1 cellular context compared by ENCODE assay signal in the genomic region with DNA sequence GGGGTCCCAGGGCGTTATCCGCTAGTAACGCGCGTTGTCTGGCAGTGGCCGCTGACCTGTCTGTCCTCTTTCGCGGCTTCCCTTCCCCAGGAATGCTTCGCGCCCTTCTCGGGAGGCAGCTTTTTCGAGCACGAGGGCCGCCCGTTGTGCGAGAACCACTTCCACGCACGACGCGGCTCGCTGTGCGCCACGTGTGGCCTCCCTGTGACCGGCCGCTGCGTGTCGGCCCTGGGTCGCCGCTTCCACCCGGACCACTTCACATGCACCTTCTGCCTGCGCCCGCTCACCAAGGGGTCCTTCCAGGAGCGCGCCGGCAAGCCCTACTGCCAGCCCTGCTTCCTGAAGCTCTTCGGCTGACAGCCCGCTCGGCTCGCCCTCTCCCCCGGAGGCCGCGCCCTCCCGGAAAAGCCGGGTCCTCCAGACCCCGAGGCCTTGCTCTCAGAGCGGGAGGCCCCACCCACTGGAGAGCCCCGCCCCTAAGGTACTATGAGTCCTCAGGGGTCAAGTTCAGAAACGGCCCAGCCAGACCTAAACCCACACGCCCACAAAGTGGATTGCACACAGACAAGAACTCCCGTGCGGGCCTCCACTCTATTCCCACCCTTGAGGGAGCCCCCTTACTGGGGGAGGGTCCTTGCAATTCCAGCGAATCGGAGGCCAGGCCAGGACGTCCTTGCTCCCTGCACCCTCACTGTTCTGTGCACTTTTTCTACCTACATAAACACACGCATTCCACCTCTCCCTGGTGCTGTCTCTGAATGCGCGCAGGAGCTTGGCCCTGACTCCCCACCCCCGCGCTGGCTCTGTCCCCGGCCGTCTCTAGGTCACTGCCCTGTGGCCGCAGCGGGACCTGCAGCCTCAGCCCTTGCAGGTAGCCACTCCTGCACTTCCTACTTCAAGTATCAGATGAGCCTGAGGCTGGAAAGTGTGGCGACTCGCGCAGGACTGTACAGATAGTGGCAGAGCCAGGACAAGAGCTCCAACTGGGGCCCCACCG.
TF ChIP-seq lines count a peak whose summit lies in the region.

No MANE protein-coding gene starts in this region.

TF ChIP-seq in HepG2, 621 proteins besides CTCF, POLR2A, EP300 and RAD21 (continued from another document and continues in another):
- TF ChIP-seq, protein P1, sequence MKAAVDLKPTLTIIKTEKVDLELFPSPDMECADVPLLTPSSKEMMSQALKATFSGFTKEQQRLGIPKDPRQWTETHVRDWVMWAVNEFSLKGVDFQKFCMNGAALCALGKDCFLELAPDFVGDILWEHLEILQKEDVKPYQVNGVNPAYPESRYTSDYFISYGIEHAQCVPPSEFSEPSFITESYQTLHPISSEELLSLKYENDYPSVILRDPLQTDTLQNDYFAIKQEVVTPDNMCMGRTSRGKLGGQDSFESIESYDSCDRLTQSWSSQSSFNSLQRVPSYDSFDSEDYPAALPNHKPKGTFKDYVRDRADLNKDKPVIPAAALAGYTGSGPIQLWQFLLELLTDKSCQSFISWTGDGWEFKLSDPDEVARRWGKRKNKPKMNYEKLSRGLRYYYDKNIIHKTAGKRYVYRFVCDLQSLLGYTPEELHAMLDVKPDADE (CRISPR knock-in tag; IDR thresholded peaks at IDR 0.05): no peak
- TF ChIP-seq, protein P2, sequence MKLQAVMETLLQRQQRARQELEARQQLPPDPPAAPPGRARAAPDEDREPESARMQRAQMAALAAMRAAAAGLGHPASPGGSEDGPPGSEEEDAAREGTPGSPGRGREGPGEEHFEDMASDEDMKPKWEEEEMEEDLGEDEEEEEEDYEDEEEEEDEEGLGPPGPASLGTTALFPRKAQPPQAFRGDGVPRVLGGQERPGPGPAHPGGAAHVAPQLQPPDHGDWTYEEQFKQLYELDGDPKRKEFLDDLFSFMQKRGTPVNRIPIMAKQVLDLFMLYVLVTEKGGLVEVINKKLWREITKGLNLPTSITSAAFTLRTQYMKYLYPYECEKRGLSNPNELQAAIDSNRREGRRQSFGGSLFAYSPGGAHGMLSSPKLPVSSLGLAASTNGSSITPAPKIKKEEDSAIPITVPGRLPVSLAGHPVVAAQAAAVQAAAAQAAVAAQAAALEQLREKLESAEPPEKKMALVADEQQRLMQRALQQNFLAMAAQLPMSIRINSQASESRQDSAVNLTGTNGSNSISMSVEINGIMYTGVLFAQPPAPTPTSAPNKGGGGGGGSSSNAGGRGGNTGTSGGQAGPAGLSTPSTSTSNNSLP (IDR thresholded peaks at IDR 0.05; ENCODE audit: low read depth, low read length): no peak
- TF ChIP-seq RBAK (CRISPR knock-in tag; IDR thresholded peaks at IDR 0.05) (no peak), ZFAT (CRISPR knock-in tag; conservative IDR thresholded peaks at IDR 0.05) (no peak), ZNF138 (CRISPR knock-in tag; IDR thresholded peaks at IDR 0.05; ENCODE audit: low read depth) (0 out of 2 replicates have a peak, but pooled peaks have one; percentile 34), CBX5 (CRISPR knock-in tag; IDR thresholded peaks at IDR 0.05; ENCODE audit: borderline replicate concordance) (no peak; the same call in 1 of the 2 replicates), EED (CRISPR knock-in tag; IDR thresholded peaks at IDR 0.05) (no peak), ZNF274 (CRISPR knock-in tag; IDR thresholded peaks at IDR 0.05) (peak; percentile 73), ZBTB8A (CRISPR knock-in tag; IDR thresholded peaks at IDR 0.05; ENCODE audit: borderline replicate concordance, low read depth) (0 out of 2 replicates have a peak, but pooled peaks have one; percentile 66), ZNF460 (CRISPR knock-in tag; IDR thresholded peaks at IDR 0.05; ENCODE audit: borderline replicate concordance) (no peak), TCF12 (IDR thresholded peaks at IDR 0.05) (no peak), TCF12 (CRISPR knock-in tag; IDR thresholded peaks at IDR 0.05) (peak; percentile 20), BHLHE40 (IDR thresholded peaks at IDR 0.05; ENCODE audit: low read length) (peak; percentile 25; the same call in 1 of the 2 replicates), ZNF136 (CRISPR knock-in tag; IDR thresholded peaks at IDR 0.05; ENCODE audit: low read depth) (peak; percentile 46; the same call in 1 of the 2 replicates), ZNF282 (IDR thresholded peaks at IDR 0.05; ENCODE audit: partially characterized antibody) (no peak), ZNF563 (CRISPR knock-in tag; IDR thresholded peaks at IDR 0.05) (peak; percentile 63; the same call in 1 of the 2 replicates), ZNF496 (CRISPR knock-in tag; IDR thresholded peaks at IDR 0.05; ENCODE audit: insufficient replicate concordance) (no peak), KLF12 (CRISPR knock-in tag; IDR thresholded peaks at IDR 0.05; ENCODE audit: borderline replicate concordance) (peak; percentile 61; the same call in 1 of the 2 replicates), ATF7 (IDR thresholded peaks at IDR 0.05) (no peak), ATF7 (CRISPR knock-in tag; IDR thresholded peaks at IDR 0.05) (no peak), HNRNPUL1 (IDR thresholded peaks at IDR 0.05; ENCODE audit: low read depth, low read length) (no peak), ZNF331 (CRISPR knock-in tag; IDR thresholded peaks at IDR 0.05) (peak; percentile 54; the same call in 1 of the 2 replicates), ZNF674 (CRISPR knock-in tag; IDR thresholded peaks at IDR 0.05; ENCODE audit: low read depth) (no peak), ZNF44 (CRISPR knock-in tag; IDR thresholded peaks at IDR 0.05) (peak; percentile 74), KDM6A (CRISPR knock-in tag; IDR thresholded peaks at IDR 0.05; ENCODE audit: low read depth) (peak; percentile 41; the same call in 1 of the 2 replicates), BRD4 (CRISPR knock-in tag; IDR thresholded peaks at IDR 0.05) (peak; percentile 78; the same call in 1 of the 2 replicates), HNF4A (CRISPR knock-in tag; IDR thresholded peaks at IDR 0.05) (peak; percentile 81), ZNF652 (CRISPR knock-in tag; IDR thresholded peaks at IDR 0.05; ENCODE audit: borderline replicate concordance, low read depth) (no peak), DNMT1 (CRISPR knock-in tag; IDR thresholded peaks at IDR 0.05) (peak; percentile 49; the same call in 1 of the 2 replicates), ZNF33B (CRISPR knock-in tag; IDR thresholded peaks at IDR 0.05) (peak; percentile 70; the same call in 1 of the 2 replicates), ZNF644 (CRISPR knock-in tag; IDR thresholded peaks at IDR 0.05; ENCODE audit: low read depth) (no peak), ESRRA (CRISPR knock-in tag; IDR thresholded peaks at IDR 0.05; ENCODE audit: low read depth) (peak; percentile 61), ZFP41 (CRISPR knock-in tag; IDR thresholded peaks at IDR 0.05; ENCODE audit: borderline replicate concordance) (peak; percentile 89; the same call in 1 of the 2 replicates), SMARCE1 (IDR thresholded peaks at IDR 0.05; ENCODE audit: borderline replicate concordance) (no peak)
- TF ChIP-seq, protein P3, sequence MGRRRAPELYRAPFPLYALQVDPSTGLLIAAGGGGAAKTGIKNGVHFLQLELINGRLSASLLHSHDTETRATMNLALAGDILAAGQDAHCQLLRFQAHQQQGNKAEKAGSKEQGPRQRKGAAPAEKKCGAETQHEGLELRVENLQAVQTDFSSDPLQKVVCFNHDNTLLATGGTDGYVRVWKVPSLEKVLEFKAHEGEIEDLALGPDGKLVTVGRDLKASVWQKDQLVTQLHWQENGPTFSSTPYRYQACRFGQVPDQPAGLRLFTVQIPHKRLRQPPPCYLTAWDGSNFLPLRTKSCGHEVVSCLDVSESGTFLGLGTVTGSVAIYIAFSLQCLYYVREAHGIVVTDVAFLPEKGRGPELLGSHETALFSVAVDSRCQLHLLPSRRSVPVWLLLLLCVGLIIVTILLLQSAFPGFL (CRISPR knock-in tag; IDR thresholded peaks at IDR 0.05): no peak
- TF ChIP-seq, protein P4, sequence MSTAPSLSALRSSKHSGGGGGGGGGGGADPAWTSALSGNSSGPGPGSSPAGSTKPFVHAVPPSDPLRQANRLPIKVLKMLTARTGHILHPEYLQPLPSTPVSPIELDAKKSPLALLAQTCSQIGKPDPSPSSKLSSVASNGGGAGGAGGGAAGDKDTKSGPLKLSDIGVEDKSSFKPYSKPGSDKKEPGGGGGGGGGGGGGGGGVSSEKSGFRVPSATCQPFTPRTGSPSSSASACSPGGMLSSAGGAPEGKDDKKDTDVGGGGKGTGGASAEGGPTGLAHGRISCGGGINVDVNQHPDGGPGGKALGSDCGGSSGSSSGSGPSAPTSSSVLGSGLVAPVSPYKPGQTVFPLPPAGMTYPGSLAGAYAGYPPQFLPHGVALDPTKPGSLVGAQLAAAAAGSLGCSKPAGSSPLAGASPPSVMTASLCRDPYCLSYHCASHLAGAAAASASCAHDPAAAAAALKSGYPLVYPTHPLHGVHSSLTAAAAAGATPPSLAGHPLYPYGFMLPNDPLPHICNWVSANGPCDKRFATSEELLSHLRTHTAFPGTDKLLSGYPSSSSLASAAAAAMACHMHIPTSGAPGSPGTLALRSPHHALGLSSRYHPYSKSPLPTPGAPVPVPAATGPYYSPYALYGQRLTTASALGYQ (CRISPR knock-in tag; IDR thresholded peaks at IDR 0.05): peak; percentile 56
- TF ChIP-seq, protein P5, sequence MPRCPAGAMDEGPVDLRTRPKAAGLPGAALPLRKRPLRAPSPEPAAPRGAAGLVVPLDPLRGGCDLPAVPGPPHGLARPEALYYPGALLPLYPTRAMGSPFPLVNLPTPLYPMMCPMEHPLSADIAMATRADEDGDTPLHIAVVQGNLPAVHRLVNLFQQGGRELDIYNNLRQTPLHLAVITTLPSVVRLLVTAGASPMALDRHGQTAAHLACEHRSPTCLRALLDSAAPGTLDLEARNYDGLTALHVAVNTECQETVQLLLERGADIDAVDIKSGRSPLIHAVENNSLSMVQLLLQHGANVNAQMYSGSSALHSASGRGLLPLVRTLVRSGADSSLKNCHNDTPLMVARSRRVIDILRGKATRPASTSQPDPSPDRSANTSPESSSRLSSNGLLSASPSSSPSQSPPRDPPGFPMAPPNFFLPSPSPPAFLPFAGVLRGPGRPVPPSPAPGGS (CRISPR knock-in tag; IDR thresholded peaks at IDR 0.05): peak; percentile 90
- TF ChIP-seq, protein P6, sequence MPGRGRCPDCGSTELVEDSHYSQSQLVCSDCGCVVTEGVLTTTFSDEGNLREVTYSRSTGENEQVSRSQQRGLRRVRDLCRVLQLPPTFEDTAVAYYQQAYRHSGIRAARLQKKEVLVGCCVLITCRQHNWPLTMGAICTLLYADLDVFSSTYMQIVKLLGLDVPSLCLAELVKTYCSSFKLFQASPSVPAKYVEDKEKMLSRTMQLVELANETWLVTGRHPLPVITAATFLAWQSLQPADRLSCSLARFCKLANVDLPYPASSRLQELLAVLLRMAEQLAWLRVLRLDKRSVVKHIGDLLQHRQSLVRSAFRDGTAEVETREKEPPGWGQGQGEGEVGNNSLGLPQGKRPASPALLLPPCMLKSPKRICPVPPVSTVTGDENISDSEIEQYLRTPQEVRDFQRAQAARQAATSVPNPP (CRISPR knock-in tag; IDR thresholded peaks at IDR 0.05): no peak
- TF ChIP-seq, protein P7, sequence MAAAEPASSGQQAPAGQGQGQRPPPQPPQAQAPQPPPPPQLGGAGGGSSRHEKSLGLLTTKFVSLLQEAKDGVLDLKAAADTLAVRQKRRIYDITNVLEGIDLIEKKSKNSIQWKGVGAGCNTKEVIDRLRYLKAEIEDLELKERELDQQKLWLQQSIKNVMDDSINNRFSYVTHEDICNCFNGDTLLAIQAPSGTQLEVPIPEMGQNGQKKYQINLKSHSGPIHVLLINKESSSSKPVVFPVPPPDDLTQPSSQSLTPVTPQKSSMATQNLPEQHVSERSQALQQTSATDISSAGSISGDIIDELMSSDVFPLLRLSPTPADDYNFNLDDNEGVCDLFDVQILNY (CRISPR knock-in tag; conservative IDR thresholded peaks at IDR 0.05): peak; percentile 63; the same call in 1 of the 2 replicates
- TF ChIP-seq, protein P8, sequence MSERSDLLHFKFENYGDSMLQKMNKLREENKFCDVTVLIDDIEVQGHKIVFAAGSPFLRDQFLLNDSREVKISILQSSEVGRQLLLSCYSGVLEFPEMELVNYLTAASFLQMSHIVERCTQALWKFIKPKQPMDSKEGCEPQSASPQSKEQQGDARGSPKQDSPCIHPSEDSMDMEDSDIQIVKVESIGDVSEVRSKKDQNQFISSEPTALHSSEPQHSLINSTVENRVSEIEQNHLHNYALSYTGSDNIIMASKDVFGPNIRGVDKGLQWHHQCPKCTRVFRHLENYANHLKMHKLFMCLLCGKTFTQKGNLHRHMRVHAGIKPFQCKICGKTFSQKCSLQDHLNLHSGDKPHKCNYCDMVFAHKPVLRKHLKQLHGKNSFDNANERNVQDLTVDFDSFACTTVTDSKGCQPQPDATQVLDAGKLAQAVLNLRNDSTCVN (CRISPR knock-in tag; IDR thresholded peaks at IDR 0.05; ENCODE audit: borderline replicate concordance): no peak; the same call in 1 of the 2 replicates
- TF ChIP-seq, protein P9, sequence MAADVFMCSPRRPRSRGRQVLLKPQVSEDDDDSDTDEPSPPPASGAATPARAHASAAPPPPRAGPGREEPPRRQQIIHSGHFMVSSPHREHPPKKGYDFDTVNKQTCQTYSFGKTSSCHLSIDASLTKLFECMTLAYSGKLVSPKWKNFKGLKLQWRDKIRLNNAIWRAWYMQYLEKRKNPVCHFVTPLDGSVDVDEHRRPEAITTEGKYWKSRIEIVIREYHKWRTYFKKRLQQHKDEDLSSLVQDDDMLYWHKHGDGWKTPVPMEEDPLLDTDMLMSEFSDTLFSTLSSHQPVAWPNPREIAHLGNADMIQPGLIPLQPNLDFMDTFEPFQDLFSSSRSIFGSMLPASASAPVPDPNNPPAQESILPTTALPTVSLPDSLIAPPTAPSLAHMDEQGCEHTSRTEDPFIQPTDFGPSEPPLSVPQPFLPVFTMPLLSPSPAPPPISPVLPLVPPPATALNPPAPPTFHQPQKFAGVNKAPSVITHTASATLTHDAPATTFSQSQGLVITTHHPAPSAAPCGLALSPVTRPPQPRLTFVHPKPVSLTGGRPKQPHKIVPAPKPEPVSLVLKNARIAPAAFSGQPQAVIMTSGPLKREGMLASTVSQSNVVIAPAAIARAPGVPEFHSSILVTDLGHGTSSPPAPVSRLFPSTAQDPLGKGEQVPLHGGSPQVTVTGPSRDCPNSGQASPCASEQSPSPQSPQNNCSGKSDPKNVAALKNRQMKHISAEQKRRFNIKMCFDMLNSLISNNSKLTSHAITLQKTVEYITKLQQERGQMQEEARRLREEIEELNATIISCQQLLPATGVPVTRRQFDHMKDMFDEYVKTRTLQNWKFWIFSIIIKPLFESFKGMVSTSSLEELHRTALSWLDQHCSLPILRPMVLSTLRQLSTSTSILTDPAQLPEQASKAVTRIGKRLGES (CRISPR knock-in tag; IDR thresholded peaks at IDR 0.05; ENCODE audit: borderline replicate concordance): peak; percentile 44; the same call in 1 of the 2 replicates
- TF ChIP-seq, protein P10, sequence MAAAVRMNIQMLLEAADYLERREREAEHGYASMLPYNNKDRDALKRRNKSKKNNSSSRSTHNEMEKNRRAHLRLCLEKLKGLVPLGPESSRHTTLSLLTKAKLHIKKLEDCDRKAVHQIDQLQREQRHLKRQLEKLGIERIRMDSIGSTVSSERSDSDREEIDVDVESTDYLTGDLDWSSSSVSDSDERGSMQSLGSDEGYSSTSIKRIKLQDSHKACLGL (CRISPR knock-in tag; IDR thresholded peaks at IDR 0.05): peak; percentile 88
- TF ChIP-seq, protein P11, sequence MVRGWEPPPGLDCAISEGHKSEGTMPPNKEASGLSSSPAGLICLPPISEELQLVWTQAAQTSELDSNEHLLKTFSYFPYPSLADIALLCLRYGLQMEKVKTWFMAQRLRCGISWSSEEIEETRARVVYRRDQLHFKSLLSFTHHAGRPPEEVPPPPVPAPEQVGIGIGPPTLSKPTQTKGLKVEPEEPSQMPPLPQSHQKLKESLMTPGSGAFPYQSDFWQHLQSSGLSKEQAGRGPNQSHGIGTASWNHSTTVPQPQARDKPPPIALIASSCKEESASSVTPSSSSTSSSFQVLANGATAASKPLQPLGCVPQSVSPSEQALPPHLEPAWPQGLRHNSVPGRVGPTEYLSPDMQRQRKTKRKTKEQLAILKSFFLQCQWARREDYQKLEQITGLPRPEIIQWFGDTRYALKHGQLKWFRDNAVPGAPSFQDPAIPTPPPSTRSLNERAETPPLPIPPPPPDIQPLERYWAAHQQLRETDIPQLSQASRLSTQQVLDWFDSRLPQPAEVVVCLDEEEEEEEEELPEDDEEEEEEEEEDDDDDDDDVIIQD (CRISPR knock-in tag; IDR thresholded peaks at IDR 0.05; ENCODE audit: low read depth): peak; percentile 13; the same call in 1 of the 2 replicates
